16 cellular contexts compared by ENCODE assay signal in the genomic region with DNA sequence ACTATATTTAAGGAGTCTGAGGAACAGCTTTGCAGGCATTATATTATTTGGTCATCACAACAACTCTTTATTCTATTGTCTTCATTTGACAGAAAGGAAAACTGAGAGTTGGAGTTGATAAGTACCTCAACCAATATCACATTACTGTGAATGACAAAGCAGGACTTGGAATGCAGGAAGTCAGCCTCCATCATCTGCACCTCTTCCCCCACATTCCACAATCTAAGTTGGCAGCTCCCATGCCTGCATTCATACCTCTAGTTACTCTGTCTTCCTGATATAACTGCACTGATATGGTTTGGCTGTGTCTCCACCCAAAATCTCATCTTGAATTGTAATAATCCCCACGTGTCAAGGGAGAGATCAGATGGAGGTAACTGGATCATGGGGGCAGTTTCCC.
"Had no signal": no experiment of that assay in that cellular context is flagged by ENCODE, and none has a peak within 500 bp of the region (broad histone marks: within the 10 kb centered on the region; RNA-seq: fewer than 3 reads in every experiment).

No MANE protein-coding gene starts in this region.

- ATAC-seq: activated T-helper 17 cell treated with anti-CD3 and anti-CD28 coated beads, Interleukin-2, amount 50 U/mL, for 72 hours; gastrocnemius medialis had no signal

- H3K4me3 ChIP-seq: breast epithelium, gastrocnemius medialis, thyroid gland had no signal

- DNase-seq: activated CD4-positive, alpha-beta T cell treated with anti-CD3 and anti-CD28 coated beads, Interleukin-2, amount 50 U/mL, for 48 hours; activated naive CD4-positive, alpha-beta T cell; activated naive CD8-positive, alpha-beta T cell treated with anti-CD3 and anti-CD28 coated beads, Interleukin-2, amount 10 ng/mL, durations not matched to agents 7 days and 5 days; activated T-cell treated with anti-CD3 and anti-CD28 coated beads, Interleukin-2, amount 50 U/mL, for 1 hour; aorta; effector CD4-positive, alpha-beta T cell; gastrocnemius medialis; head of caudate nucleus; islet precursor cell; occipital lobe; stimulated activated CD4-positive, alpha-beta T cell treated with anti-CD3 and anti-CD28 coated beads, Interleukin-2, amount 100 ng/mL, for 24 hours; stimulated activated naive CD4-positive, alpha-beta T cell treated with Interleukin-2 at 50 U/mL for 16 hours; thyroid gland; WERI-Rb-1 had no signal

- H3K36me3 ChIP-seq: breast epithelium, gastrocnemius medialis, thyroid gland, WERI-Rb-1 had no signal

- H3K27ac ChIP-seq: breast epithelium, gastrocnemius medialis, thyroid gland, WERI-Rb-1 had no signal

- H3K27me3 ChIP-seq: breast epithelium, gastrocnemius medialis, thyroid gland had no signal

- H3K9me3 ChIP-seq: breast epithelium, gastrocnemius medialis, thyroid gland had no signal

- H3K4me1 ChIP-seq: breast epithelium, gastrocnemius medialis, thyroid gland had no signal
